ENCODE assay signal across 1 cellular context in genomic region chr3:184321666-184322065, GRCh38.
TF ChIP-seq lines count a peak whose summit lies in the region.

No MANE protein-coding gene starts in this region.

TF ChIP-seq in IMR-90, 13 proteins besides CTCF, POLR2A, EP300 and RAD21:
- TF ChIP-seq FOS (IDR thresholded peaks at IDR 0.05; ENCODE audit: low read depth, low read length) (no peak), ELK1 (IDR thresholded peaks at IDR 0.05; ENCODE audit: borderline replicate concordance, low read depth, low read length) (no peak), NFE2L2 (IDR thresholded peaks at IDR 0.05; ENCODE audit: low read depth, low read length) (no peak), SMC3 (IDR thresholded peaks at IDR 0.05; ENCODE audit: low read depth, low read length) (no peak), CEBPB (IDR thresholded peaks at IDR 0.05; ENCODE audit: low read depth, low read length) (no peak), USF2 (IDR thresholded peaks at IDR 0.05; ENCODE audit: low read depth, low read length) (no peak), MXI1 (IDR thresholded peaks at IDR 0.05; ENCODE audit: borderline replicate concordance, low read depth, low read length) (no peak), MAFK (IDR thresholded peaks at IDR 0.05; ENCODE audit: low read depth, low read length) (no peak), MAZ (IDR thresholded peaks at IDR 0.05; ENCODE audit: borderline replicate concordance, low read depth, low read length) (no peak), BHLHE40 (IDR thresholded peaks at IDR 0.05; ENCODE audit: low read depth, low read length) (no peak), CHD1 (IDR thresholded peaks at IDR 0.05; ENCODE audit: low read depth, low read length) (no peak), RCOR1 (IDR thresholded peaks at IDR 0.05; ENCODE audit: insufficient replicate concordance, low read length) (no peak)
